8 cellular contexts compared by ENCODE assay signal in genomic region chrX:23317799-23318724, GRCh38. TPM values are rescaled to one million over a fixed set of nuclear protein-coding genes. Genes with fewer than 3 reads are reported as not detected.
DNase-seq lines count a peak whose midpoint lies in the region; ATAC-seq and TF ChIP-seq lines count a peak whose summit lies in the region.
"Had no signal": no experiment of that assay in that cellular context is flagged by ENCODE, and none has a peak within 500 bp of the region (broad histone marks: within the 10 kb centered on the region; RNA-seq: fewer than 3 reads in every experiment).

No MANE protein-coding gene starts in this region.

- POLR2A ChIA-PET in activated CD4-positive, alpha-beta memory T cell treated with anti-CD3 and anti-CD28 coated beads, Interleukin-2, amount 10 ng/mL, durations not matched to agents 7 days and 5 days (lab: Charles Lee) = no interaction called here

- TF ChIP-seq POLR2A in heart left ventricle (IDR thresholded peaks at IDR 0.05) = no peak
- no peak for TF ChIP-seq POLR2A in stomach (IDR thresholded peaks at IDR 0.05)

- WGBS in heart left ventricle, 4 donors = 41 to 51% (median 43%) methylated on average over 11 of the region's 11 CpGs
- 44 to 56% (median 50%) methylated on average over 9 to 11 of the region's 11 CpGs for WGBS in stomach, 5 donors

- H3K4me3 ChIP-seq in GM12865 (ENCODE audit: low read depth, low read length) = no peak overlapping the region
- no peak overlapping the region for H3K4me3 ChIP-seq in heart left ventricle
- no peak overlapping the region for H3K4me3 ChIP-seq in stomach

- DNase-seq in GM12865 (ENCODE audit: low read depth) (peak; percentile 43), HuH-7.5 (ENCODE audit: low spot score) (peak; percentile 16), heart left ventricle (peak in 1 of 5 donors; percentile 19), stomach (no peak), putamen (ENCODE audit: low spot score) (no peak)
- DNase-seq in activated CD4-positive, alpha-beta memory T cell treated with anti-CD3 and anti-CD28 coated beads, Interleukin-2, amount 10 ng/mL, durations not matched to agents 7 days and 5 days = peak; percentile 25

- ATAC-seq in GM21526 (IDR thresholded peaks at IDR 0.05; ENCODE audit: low FRiP score, unreplicated experiment) (peak; percentile 89), heart left ventricle (peak; percentile 47 to 79 (median 58))

- H3K4me1 ChIP-seq in heart left ventricle (no peaks in the 10 kb centered on the region), stomach (no peaks in the 10 kb centered on the region)

- H3K27me3 ChIP-seq in heart left ventricle = no peaks in the 10 kb centered on the region
- no peaks in the 10 kb centered on the region for H3K27me3 ChIP-seq in stomach

- TF ChIP-seq CTCF in GM12865 (IDR thresholded peaks at IDR 0.05; ENCODE audit: insufficient read depth, low read depth, low read length, missing control alignments) (peak; percentile 82), heart left ventricle (IDR thresholded peaks at IDR 0.05) (peak; percentile 38 to 63 (median 50)), stomach (IDR thresholded peaks at IDR 0.05) (peak in 4 of 7 experiments; percentile 6 to 76 (median 61))

- no peaks in the 10 kb centered on the region for H3K9me3 Mint-ChIP-seq in activated CD4-positive, alpha-beta memory T cell treated with anti-CD3 and anti-CD28 coated beads, Interleukin-2, amount 10 ng/mL, durations not matched to agents 7 days and 5 days

- H3K36me3 ChIP-seq in heart left ventricle = no peaks in the 10 kb centered on the region
- H3K36me3 ChIP-seq in stomach = no peaks in the 10 kb centered on the region

- no peak for TF ChIP-seq EP300 in stomach (IDR thresholded peaks at IDR 0.05)

- no peak overlapping the region for H3K27ac Mint-ChIP-seq in activated CD4-positive, alpha-beta memory T cell treated with anti-CD3 and anti-CD28 coated beads, Interleukin-2, amount 10 ng/mL, durations not matched to agents 7 days and 5 days

- no peaks in the 10 kb centered on the region for H3K36me3 Mint-ChIP-seq in activated CD4-positive, alpha-beta memory T cell treated with anti-CD3 and anti-CD28 coated beads, Interleukin-2, amount 10 ng/mL, durations not matched to agents 7 days and 5 days (ENCODE audit: low read depth)

- H3K27ac ChIP-seq in heart left ventricle (no peak overlapping the region), stomach (no peak overlapping the region)

- no peaks in the 10 kb centered on the region for H3K4me1 Mint-ChIP-seq in activated CD4-positive, alpha-beta memory T cell treated with anti-CD3 and anti-CD28 coated beads, Interleukin-2, amount 10 ng/mL, durations not matched to agents 7 days and 5 days

- no peak overlapping the region for H3K4me3 Mint-ChIP-seq in activated CD4-positive, alpha-beta memory T cell treated with anti-CD3 and anti-CD28 coated beads, Interleukin-2, amount 10 ng/mL, durations not matched to agents 7 days and 5 days

- no peaks in the 10 kb centered on the region for H3K27me3 Mint-ChIP-seq in activated CD4-positive, alpha-beta memory T cell treated with anti-CD3 and anti-CD28 coated beads, Interleukin-2, amount 10 ng/mL, durations not matched to agents 7 days and 5 days

- CTCF ChIA-PET in activated CD4-positive, alpha-beta memory T cell treated with anti-CD3 and anti-CD28 coated beads, Interleukin-2, amount 10 ng/mL, durations not matched to agents 7 days and 5 days (lab: Charles Lee) = interaction anchor here (0.9 kb wide), 1 partner anchor 10 kb away, joined by 3 read pairs; no protein-coding TSS in a partner anchor

- intact Hi-C loops in heart left ventricle (cut with DNase I) = no loop called here
- intact Hi-C loops in stomach (cut with DNase I; ENCODE audit: low total_unique reads) = no loop called here

- H3K9me3 ChIP-seq in heart left ventricle = no peaks in the 10 kb centered on the region
- H3K9me3 ChIP-seq in stomach = no peaks in the 10 kb centered on the region

RNA-seq across cellular contexts. Expression of gene PTCHD1, which starts 16.6 kb away (rescaled TPM):
- not detected for total RNA-seq in activated CD4-positive, alpha-beta memory T cell treated with anti-CD3 and anti-CD28 coated beads, Interleukin-2, amount 10 ng/mL, durations not matched to agents 7 days and 5 days
- under 1 TPM in 5 of 9 donors, not detected in 4; 0.07 to 0.12 (median 0.08) TPM for total RNA-seq in heart left ventricle
- polyA plus RNA-seq in heart left ventricle = under 1 TPM; under 0.01 to 0.04 TPM
- 1 to 10 TPM in 4 of 5 donors, under 1 TPM in 1; 0.29 to 6.2 (median 2.3) TPM for total RNA-seq in stomach
- under 1 TPM in 2 of 3 donors, not detected in 1; 0.15 to 0.78 TPM for polyA plus RNA-seq in stomach
- total RNA-seq: activated CD8-positive, alpha-beta memory T cell treated with anti-CD3 and anti-CD28 coated beads for 36 hours had no signal

Comparison
In these comparisons a context has a peak if more than half of its experiments do, and no peak if none do; other contexts are left out.
1. DNase-seq: peak in GM12865 (single experiment), HuH-7.5 (single experiment) and activated CD4-positive, alpha-beta memory T cell treated with anti-CD3 and anti-CD28 coated beads, Interleukin-2, amount 10 ng/mL, durations not matched to agents 7 days and 5 days (single experiment); none in stomach (single experiment) and putamen (single experiment).
2. Peak in every context shown above with its lines, with median percentiles within 50 percentile points of each other: CTCF ChIP-seq.